Comparison of ENCODE assay signal across 9 cellular contexts in the genomic region with DNA sequence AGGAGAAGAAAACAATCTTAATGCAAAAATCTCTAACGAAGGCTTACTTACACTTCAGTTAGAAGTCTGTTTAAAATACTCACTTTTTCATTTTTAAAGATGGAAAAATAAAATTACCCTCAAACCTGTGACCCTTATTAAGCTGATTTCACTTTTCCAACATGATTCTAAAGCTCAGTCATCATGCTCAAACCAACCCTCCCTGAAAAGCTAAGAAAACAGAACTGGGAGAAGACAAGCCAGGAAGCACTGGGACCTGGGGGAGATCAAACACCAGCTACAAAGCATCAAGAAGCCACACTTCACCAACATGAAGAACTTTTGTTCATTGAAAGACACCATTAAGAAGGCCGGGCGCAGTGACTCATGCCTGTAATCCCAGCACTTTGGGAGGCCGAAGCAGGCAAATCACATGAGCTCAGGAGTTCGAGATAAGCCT.
DNase-seq lines count a peak whose midpoint lies in the region; ATAC-seq and TF ChIP-seq lines count a peak whose summit lies in the region.
"Had no signal": no experiment of that assay in that cellular context is flagged by ENCODE, and none has a peak within 500 bp of the region (broad histone marks: within the 10 kb centered on the region; RNA-seq: fewer than 3 reads in every experiment).

No MANE protein-coding gene starts in this region.

- in situ Hi-C loops in Panc1 (cut with HindIII; ENCODE audit: low pct_unique_long_range_greater_than_20kb, low sequenced_read_pairs) = no loop called here

- peak; percentile 17; the same call in 1 of the 2 replicates for ATAC-seq in Panc1
- ATAC-seq in HG02973 (IDR thresholded peaks at IDR 0.05; ENCODE audit: unreplicated experiment) = no peak
- ATAC-seq in activated T-cell treated with anti-CD3 and anti-CD28 coated beads, Interleukin-2, amount 50 U/mL, for 4 hours = no peak

- H3K27ac ChIP-seq in Panc1 (ENCODE audit: low read length) (peak overlapping the region; percentile 90), skeletal muscle tissue (ENCODE audit: low read depth, low read length) (peak overlapping the region; percentile 88)

- intact Hi-C loops in Panc1 (cut with micrococcal nuclease; ENCODE audit: unreplicated experiment) = no loop called here

- POLR2A ChIA-PET in Panc1 (lab: Charles Lee) = no interaction called here

- H3K4me3 ChIP-seq in Panc1 (ENCODE audit: low read depth in 2 of 2, low read length in 2 of 2) = no peak overlapping the region
- H3K4me3 ChIP-seq in foreskin fibroblast (ENCODE audit: low read depth in 1 of 2, low read length in 2 of 2) = no peak overlapping the region
- H3K4me3 ChIP-seq in skeletal muscle tissue (ENCODE audit: low read length in 3 of 3) = no peak overlapping the region

- no TSS peak for BruUV-seq in Panc1 (replicated peaks; lab: Mats Ljungman, UMichigan)

- H3K27me3 Mint-ChIP-seq in activated T-cell treated with anti-CD3 and anti-CD28 coated beads, Interleukin-2, amount 50 U/mL, for 4 hours (ENCODE audit: low read depth) = no peaks in the 10 kb centered on the region

- no peaks in the 10 kb centered on the region for H3K9me3 Mint-ChIP-seq in activated T-cell treated with anti-CD3 and anti-CD28 coated beads, Interleukin-2, amount 50 U/mL, for 4 hours
- H3K9me3 Mint-ChIP-seq: neural crest cell had no signal

- no peak overlapping the region for H3K4me3 Mint-ChIP-seq in activated T-cell treated with anti-CD3 and anti-CD28 coated beads, Interleukin-2, amount 50 U/mL, for 4 hours

- CTCF ChIA-PET in Panc1 (lab: Charles Lee) = interaction anchor here (1.1 kb wide), 1 partner anchor 34 kb away, joined by 3 read pairs; no protein-coding TSS in a partner anchor

- H3K27me3 ChIP-seq in Panc1 (ENCODE audit: control insufficient read depth, insufficient read depth, low read length) = no peaks in the 10 kb centered on the region
- no peaks in the 10 kb centered on the region for H3K27me3 ChIP-seq in skeletal muscle tissue (ENCODE audit: control insufficient read depth in 3 of 3, insufficient read depth in 3 of 3, low read length in 3 of 3)

- H3K4me1 ChIP-seq in Panc1 (ENCODE audit: control insufficient read depth, insufficient read depth, low read length) = peaks cover 44% of the 10 kb centered on the region
- H3K4me1 ChIP-seq in skeletal muscle tissue (ENCODE audit: control insufficient read depth in 3 of 3, insufficient read depth in 3 of 3, low read length in 3 of 3) = peaks cover 27 to 47% (median 39%) of the 10 kb centered on the region in 3 donors

- no peak for TF ChIP-seq CTCF in Panc1 (IDR thresholded peaks at IDR 0.05)
- no peak for TF ChIP-seq CTCF in foreskin fibroblast (IDR thresholded peaks at IDR 0.05; ENCODE audit: low read depth, low read length)

- H3K36me3 ChIP-seq in Panc1 (ENCODE audit: control insufficient read depth, insufficient read depth, low read length) = no peaks in the 10 kb centered on the region
- H3K36me3 ChIP-seq in skeletal muscle tissue (ENCODE audit: control insufficient read depth in 3 of 3, insufficient read depth in 3 of 3, low read length in 3 of 3) = no peaks in the 10 kb centered on the region

- H3K9me3 ChIP-seq in Panc1 (ENCODE audit: control insufficient read depth, insufficient read depth, low read depth, low read length) (no peaks in the 10 kb centered on the region), skeletal muscle tissue (ENCODE audit: control insufficient read depth in 3 of 3, low read length in 3 of 3) (no peaks in the 10 kb centered on the region)

- H3K4me1 Mint-ChIP-seq in activated T-cell treated with anti-CD3 and anti-CD28 coated beads, Interleukin-2, amount 50 U/mL, for 4 hours (ENCODE audit: low read depth) = peaks cover 16% of the 10 kb centered on the region

- peak overlapping the region; percentile 23 to 85 (median 66) for H3K9ac ChIP-seq in skeletal muscle tissue (ENCODE audit: low read depth in 1 of 3, low read length in 3 of 3)

- DNase-seq in GF-D8 (lab: John Stamatoyannopoulos, UW) (peak; percentile 38), Panc1 (ENCODE audit: low read depth, low spot score) (peak; percentile 35), foreskin fibroblast (peak; percentile 7 to 47), AG20443 (ENCODE audit: low spot score) (no peak)
- DNase-seq in activated T-cell treated with anti-CD3 and anti-CD28 coated beads, Interleukin-2, amount 50 U/mL, for 4 hours = no peak
- no peak for DNase-seq in stimulated activated CD4-positive, alpha-beta T cell treated with anti-CD3 and anti-CD28 coated beads, Interleukin-1b, Interleukin-23, amount 100 ng/mL, for 48 hours

- H3K36me3 Mint-ChIP-seq in activated T-cell treated with anti-CD3 and anti-CD28 coated beads, Interleukin-2, amount 50 U/mL, for 4 hours (ENCODE audit: insufficient read depth) = no peaks in the 10 kb centered on the region

Comparison
In these comparisons a context has a peak if more than half of its experiments do, and no peak if none do; other contexts are left out.
1. DNase-seq: peak in GF-D8 (single experiment), Panc1 (single experiment) and foreskin fibroblast (2 of 2); none in activated T-cell treated with anti-CD3 and anti-CD28 coated beads, Interleukin-2, amount 50 U/mL, for 4 hours (single experiment), AG20443 (single experiment) and stimulated activated CD4-positive, alpha-beta T cell treated with anti-CD3 and anti-CD28 coated beads, Interleukin-1b, Interleukin-23, amount 100 ng/mL, for 48 hours (single experiment).